Comparison of ENCODE assay signal across 9 cellular contexts in genomic region chr2:71746946-71747501, GRCh38.
DNase-seq lines count a peak whose midpoint lies in the region; ATAC-seq, FAIRE-seq and TF ChIP-seq lines count a peak whose summit lies in the region.
"Had no signal": no experiment of that assay in that cellular context is flagged by ENCODE, and none has a peak within 500 bp of the region (broad histone marks: within the 10 kb centered on the region; RNA-seq: fewer than 3 reads in every experiment).

No MANE protein-coding gene starts in this region.

- H3K36me3 ChIP-seq in PC-3 (ENCODE audit: low read depth, low read length), result no peaks in the 10 kb centered on the region
- H3K36me3 ChIP-seq in esophagus (ENCODE audit: control insufficient read depth in 2 of 2, insufficient read depth in 2 of 2, low read length in 1 of 2), result no peaks in the 10 kb centered on the region
- no peaks in the 10 kb centered on the region for H3K36me3 ChIP-seq in A673 (ENCODE audit: insufficient read depth, low read length, poor library complexity, severe bottlenecking)

- peaks cover 35% of the 10 kb centered on the region for H3K27me3 Mint-ChIP-seq in nephron progenitor cell (ENCODE audit: low read depth, poor library complexity)
- peaks cover 5% of the 10 kb centered on the region for H3K27me3 Mint-ChIP-seq in activated CD4-positive, alpha-beta T cell treated with anti-CD3 and anti-CD28 coated beads, Interleukin-2, amount 10 ng/mL, durations not matched to agents 24 days and 14 days

- peaks cover 22% of the 10 kb centered on the region for H3K9me3 Mint-ChIP-seq in nephron progenitor cell
- H3K9me3 Mint-ChIP-seq in activated CD4-positive, alpha-beta T cell treated with anti-CD3 and anti-CD28 coated beads, Interleukin-2, amount 10 ng/mL, durations not matched to agents 24 days and 14 days, result peaks cover 3% of the 10 kb centered on the region

- BruUV-seq in PC-3 (replicated peaks; lab: Mats Ljungman, UMichigan) (no TSS peak), A673 (replicated peaks; lab: Mats Ljungman, UMichigan) (no TSS peak)

- no peaks in the 10 kb centered on the region for H3K79me2 ChIP-seq in PC-3 (ENCODE audit: low read length)

- FAIRE-seq in D721Med (lab: Jason Lieb, UNC), result no peak

- TF ChIP-seq CTCF in AG10803 (conservative IDR thresholded peaks at IDR 0.05; ENCODE audit: low read length) (no peak), PC-3 (conservative IDR thresholded peaks at IDR 0.05; ENCODE audit: low read depth, low read length) (no peak), nephron progenitor cell (IDR thresholded peaks at IDR 0.05) (no peak), D721Med (IDR thresholded peaks at IDR 0.05; ENCODE audit: insufficient read depth, missing control alignments) (no peak), A673 (conservative IDR thresholded peaks at IDR 0.05; ENCODE audit: low read depth, low read length) (no peak)

- H3K27ac ChIP-seq in PC-3 (ENCODE audit: low read length) (peak overlapping the region; percentile 80), esophagus (ENCODE audit: low read depth in 2 of 2, low read length in 1 of 2) (peak overlapping the region; percentile 93 to 95), A673 (ENCODE audit: low read depth, low read length, poor library complexity, severe bottlenecking) (no peak overlapping the region)

- peaks cover 71% of the 10 kb centered on the region for H3K4me1 Mint-ChIP-seq in nephron progenitor cell
- no peaks in the 10 kb centered on the region for H3K4me1 Mint-ChIP-seq in activated CD4-positive, alpha-beta T cell treated with anti-CD3 and anti-CD28 coated beads, Interleukin-2, amount 10 ng/mL, durations not matched to agents 24 days and 14 days

- H3K4me3 Mint-ChIP-seq in nephron progenitor cell, result no peak overlapping the region
- H3K4me3 Mint-ChIP-seq in activated CD4-positive, alpha-beta T cell treated with anti-CD3 and anti-CD28 coated beads, Interleukin-2, amount 10 ng/mL, durations not matched to agents 24 days and 14 days, result no peak overlapping the region
- H3K4me3 Mint-ChIP-seq: dendritic cell treated with granulocyte-macrophage colony-stimulating factor and Interleukin-4, amounts not matched to agents 40 ng/mL and 50 ng/mL, for 4 days had no signal

- peaks cover 3% of the 10 kb centered on the region for H3K36me3 Mint-ChIP-seq in nephron progenitor cell (ENCODE audit: low read depth)
- H3K36me3 Mint-ChIP-seq in activated CD4-positive, alpha-beta T cell treated with anti-CD3 and anti-CD28 coated beads, Interleukin-2, amount 10 ng/mL, durations not matched to agents 24 days and 14 days (ENCODE audit: low read depth), result no peaks in the 10 kb centered on the region

- POLR2A ChIA-PET in PC-3 (lab: Charles Lee; ENCODE audit: unreplicated experiment), result no interaction called here
- POLR2A ChIA-PET in A673 (lab: Charles Lee; ENCODE audit: low non-redundant PET), result no interaction called here

- H3K9me3 ChIP-seq in PC-3 (ENCODE audit: low read length) (0 out of 2 replicates have a peak, but pooled peaks cover 1% of the 10 kb centered on the region), esophagus (ENCODE audit: control insufficient read depth in 2 of 2, insufficient read depth in 1 of 2, low read depth in 1 of 2, low read length in 1 of 2) (no peaks in the 10 kb centered on the region), A673 (ENCODE audit: low read depth, low read length, poor library complexity, severe bottlenecking) (no peaks in the 10 kb centered on the region)

- intact Hi-C loops in PC-3 (cut with micrococcal nuclease) (no loop called here), A673 (cut with micrococcal nuclease; ENCODE audit: unreplicated experiment) (no loop called here)
- intact Hi-C loops in activated CD4-positive, alpha-beta T cell treated with anti-CD3 and anti-CD28 coated beads, Interleukin-2, amount 10 ng/mL, durations not matched to agents 24 days and 14 days (cut with micrococcal nuclease), result no loop called here

- peak overlapping the region; percentile 54 for H2AFZ ChIP-seq in PC-3 (ENCODE audit: low read length)

- CTCF ChIA-PET in PC-3 (lab: Charles Lee) (no interaction called here), A673 (lab: Charles Lee) (no interaction called here)

- H3K4me2 ChIP-seq in PC-3 (ENCODE audit: low read length), result peak overlapping the region; percentile 71

- peak overlapping the region; percentile 83 for H3K27ac Mint-ChIP-seq in nephron progenitor cell
- no peak overlapping the region for H3K27ac Mint-ChIP-seq in activated CD4-positive, alpha-beta T cell treated with anti-CD3 and anti-CD28 coated beads, Interleukin-2, amount 10 ng/mL, durations not matched to agents 24 days and 14 days
- H3K27ac Mint-ChIP-seq: dendritic cell treated with granulocyte-macrophage colony-stimulating factor and Interleukin-4, amounts not matched to agents 40 ng/mL and 50 ng/mL, for 4 days had no signal

- ATAC-seq in PC-3 (peak; percentile 32), GM18867 (IDR thresholded peaks at IDR 0.05; ENCODE audit: unreplicated experiment) (no peak)

- 13 to 19% methylated on average over 12 to 13 of the region's 13 CpGs for WGBS in esophagus, 2 donors

- H3K9me2 ChIP-seq in PC-3 (replicated peaks; ENCODE audit: low read length), result no peaks in the 10 kb centered on the region

- H3K4me1 ChIP-seq in PC-3 (ENCODE audit: insufficient read depth, low read length), result peaks cover 77% of the 10 kb centered on the region
- H3K4me1 ChIP-seq in esophagus (ENCODE audit: control insufficient read depth in 2 of 2, insufficient read depth in 2 of 2, low read length in 1 of 2), result peaks cover 17 to 41% of the 10 kb centered on the region in 2 donors
- peaks cover 24% of the 10 kb centered on the region for H3K4me1 ChIP-seq in A673 (ENCODE audit: insufficient read depth, low read length, poor library complexity, severe bottlenecking)

- DNase-seq in AG10803 (ENCODE audit: low read depth) (peak; percentile 35), PC-3 (peak; percentile 49), nephron progenitor cell (peak; percentile 31), D721Med (ENCODE audit: insufficient read length, low spot score) (no peak), A673 (ENCODE audit: low spot score) (no peak)
- no peak for DNase-seq in activated CD4-positive, alpha-beta T cell treated with anti-CD3 and anti-CD28 coated beads, Interleukin-2, amount 10 ng/mL, durations not matched to agents 24 days and 14 days

- H3F3A ChIP-seq in PC-3 (ENCODE audit: low read length, unreplicated experiment), result no peaks in the 10 kb centered on the region

- H3K4me3 ChIP-seq in AG10803 (ENCODE audit: low read length), result no peak overlapping the region
- no peak overlapping the region for H3K4me3 ChIP-seq in PC-3 (ENCODE audit: low read length)
- no peak overlapping the region for H3K4me3 ChIP-seq in esophagus (ENCODE audit: low read depth in 1 of 2, low read length in 2 of 2)
- H3K4me3 ChIP-seq in A673 (ENCODE audit: low read depth, low read length, poor library complexity, severe bottlenecking), result no peak overlapping the region

- H3K27me3 ChIP-seq in PC-3 (ENCODE audit: low read length) (no peaks in the 10 kb centered on the region), esophagus (ENCODE audit: control insufficient read depth in 1 of 2, insufficient read depth in 2 of 2, low read length in 2 of 2) (no peaks in the 10 kb centered on the region), A673 (replicated peaks; ENCODE audit: insufficient read depth, low read depth, low read length, poor library complexity) (no peaks in the 10 kb centered on the region)

- no peaks in the 10 kb centered on the region for H4K20me1 ChIP-seq in PC-3 (ENCODE audit: low read length)

- no peak overlapping the region for H3K9ac ChIP-seq in PC-3 (ENCODE audit: low read length)

Comparison
In these comparisons a context has a peak if more than half of its experiments do, and no peak if none do; other contexts are left out.
1. DNase-seq: peak in AG10803 (single experiment), PC-3 (single experiment) and nephron progenitor cell (single experiment); none in activated CD4-positive, alpha-beta T cell treated with anti-CD3 and anti-CD28 coated beads, Interleukin-2, amount 10 ng/mL, durations not matched to agents 24 days and 14 days (single experiment), D721Med (single experiment) and A673 (single experiment).